In the genomic region with DNA sequence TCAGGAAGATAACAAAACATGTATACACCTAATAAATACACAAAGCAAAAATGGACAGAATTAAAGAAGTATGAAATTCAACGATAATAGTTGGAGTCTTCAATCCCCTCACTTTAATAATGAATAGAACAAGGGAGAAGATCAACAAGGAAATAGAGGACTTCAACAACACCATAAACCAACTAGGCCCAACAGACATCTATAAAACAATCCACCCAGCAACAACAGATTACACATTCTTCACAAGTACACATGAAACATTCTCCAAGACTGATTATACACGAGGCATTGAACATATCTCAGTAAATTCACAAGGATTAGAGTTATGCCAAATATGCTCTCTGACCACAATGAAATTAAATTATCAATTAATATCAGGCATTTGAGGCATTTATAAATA, we compare ENCODE assay signal across 3 cellular contexts.
"Had no signal": no experiment of that assay in that cellular context is flagged by ENCODE, and none has a peak within 500 bp of the region (broad histone marks: within the 10 kb centered on the region; RNA-seq: fewer than 3 reads in every experiment).

No MANE protein-coding gene starts in this region.

- ATAC-seq: GM12878 had no signal

- H3K4me3 ChIP-seq: GM12878 had no signal

- DNase-seq: GDM1, GF-D8 had no signal
